18 cellular contexts compared by ENCODE assay signal in the genomic region with DNA sequence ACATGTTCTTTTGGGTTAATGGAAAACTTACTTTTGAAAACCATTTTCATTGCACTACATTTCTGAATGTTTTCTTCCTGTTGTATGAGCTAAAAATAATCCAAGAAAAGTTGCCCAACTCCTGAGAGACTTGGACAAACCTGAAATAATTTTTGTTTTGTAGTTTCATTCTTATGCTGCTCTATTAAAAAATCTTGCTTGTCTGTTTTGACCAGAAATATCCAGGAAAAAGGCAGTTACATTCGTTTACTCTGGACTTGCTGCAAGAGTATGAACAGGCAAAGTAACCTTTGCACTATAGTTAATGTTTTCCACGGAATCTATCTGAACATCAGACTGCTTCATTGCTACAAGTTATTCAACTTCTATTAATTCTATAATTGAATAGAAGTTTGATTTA.
DNase-seq lines count a peak whose midpoint lies in the region; ATAC-seq, FAIRE-seq and TF ChIP-seq lines count a peak whose summit lies in the region.
"Had no signal": no experiment of that assay in that cellular context is flagged by ENCODE, and none has a peak within 500 bp of the region (broad histone marks: within the 10 kb centered on the region; RNA-seq: fewer than 3 reads in every experiment).

No MANE protein-coding gene starts in this region.

- TF ChIP-seq EP300 in HepG2 (IDR thresholded peaks at IDR 0.05; ENCODE audit: low read depth in 2 of 2, low read length in 2 of 2) (no peak), HepG2 (CRISPR knock-in tag; IDR thresholded peaks at IDR 0.05; ENCODE audit: borderline replicate concordance) (no peak), ovary (IDR thresholded peaks at IDR 0.05) (no peak)

- TF ChIP-seq POLR2A in HCT116 (IDR thresholded peaks at IDR 0.05; ENCODE audit: borderline replicate concordance, extremely low read depth, insufficient read depth, insufficient read length) (no peak), HepG2 (IDR thresholded peaks at IDR 0.05; ENCODE audit: insufficient read depth in 1 of 2, low read depth in 2 of 2, low read length in 2 of 2) (no peak), ovary (IDR thresholded peaks at IDR 0.05) (no peak)

- intact Hi-C loops in HCT116 (cut with micrococcal nuclease) (no loop called here), colonic mucosa (cut with DNase I) (no loop called here), HepG2 (cut with micrococcal nuclease; ENCODE audit: unreplicated experiment) (no loop called here), ovary (cut with DNase I) (no loop called here), cardiac septum (cut with DNase I) (no loop called here)

- H3K4me1 ChIP-seq in HCT116 (ENCODE audit: control insufficient read depth in 1 of 2, insufficient read depth in 2 of 2, low read length in 2 of 2) (peaks cover 19 to 26% of the 10 kb centered on the region in 2 experiments; a peak in 3 of 4 replicates), colonic mucosa (no peaks in the 10 kb centered on the region), HepG2 (ENCODE audit: insufficient read depth, low read length) (peaks cover 20% of the 10 kb centered on the region), smooth muscle cell (ENCODE audit: low read depth) (no peaks in the 10 kb centered on the region), ovary (ENCODE audit: insufficient read depth) (no peaks in the 10 kb centered on the region)
- H3K4me1 ChIP-seq: testis had no signal

- RAD21 ChIA-PET in HCT116 (lab: Charles Lee; ENCODE audit: low non-redundant PET in 1 of 2, low total read pairs in 2 of 2, uncharacterized antibody in 2 of 2, unreplicated experiment in 2 of 2): no interaction called here

- H2AFZ ChIP-seq in HCT116 (ENCODE audit: low read depth, low read length, poor library complexity, severe bottlenecking): peak overlapping the region; percentile 94
- no peak overlapping the region for H2AFZ ChIP-seq in HepG2 (ENCODE audit: low read length)
- H2AFZ ChIP-seq in smooth muscle cell (ENCODE audit: low read depth): no peak overlapping the region

- TF ChIP-seq RAD21 in HCT116 (IDR thresholded peaks at IDR 0.05; ENCODE audit: low read depth) (no peak), HepG2 (CRISPR knock-in tag; IDR thresholded peaks at IDR 0.05) (no peak)

- H3K27me3 ChIP-seq in HCT116 (ENCODE audit: insufficient read depth, low read length): no peaks in the 10 kb centered on the region
- H3K27me3 ChIP-seq in colonic mucosa: no peaks in the 10 kb centered on the region
- no peaks in the 10 kb centered on the region for H3K27me3 ChIP-seq in HepG2 (ENCODE audit: control insufficient read depth in 1 of 2, insufficient read depth in 2 of 2, low read length in 2 of 2)
- no peaks in the 10 kb centered on the region for H3K27me3 ChIP-seq in smooth muscle cell (ENCODE audit: low read depth)
- no peaks in the 10 kb centered on the region for H3K27me3 ChIP-seq in ovary
- H3K27me3 ChIP-seq: testis had no signal

- DNase-seq in HCT116 (ENCODE audit: low read depth, low spot score) (no peak), colonic mucosa (no peak), HepG2 (ENCODE audit: low spot score) (peak; percentile 37), smooth muscle cell (lab: John Stamatoyannopoulos, UW; ENCODE audit: unreplicated experiment) (no peak), ovary (no peak), cardiac septum (ENCODE audit: low spot score) (no peak)
- DNase-seq in activated CD4-positive, alpha-beta T cell treated with anti-CD3 and anti-CD28 coated beads, Interleukin-2, amount 50 U/mL, for 48 hours: no peak
- DNase-seq: activated CD4-positive, alpha-beta T cell treated with anti-CD3 and anti-CD28 coated beads, Interleukin-2, amount 50 U/mL, for 1 hour; activated gamma-delta T cell treated with Interleukin-2 at 50 U/mL for 16 hours; amniotic stem cell; central memory CD4-positive, alpha-beta T cell; effector memory CD4-positive, alpha-beta T cell; head of caudate nucleus; NCI-H2107; NCI-H524; Right ventricle myocardium superior; T-cell; testis had no signal

- TF ChIP-seq CTCF in HCT116 (IDR thresholded peaks at IDR 0.05 in 2 of 3, conservative IDR thresholded peaks at IDR 0.05 in 1 of 3; ENCODE audit: borderline replicate concordance in 1 of 3, insufficient read depth in 1 of 3, low read depth in 2 of 3, low read length in 2 of 3): no peak
- no peak for TF ChIP-seq CTCF in colonic mucosa (IDR thresholded peaks at IDR 0.05)
- TF ChIP-seq CTCF in HepG2 (CRISPR knock-in tag; IDR thresholded peaks at IDR 0.05): no peak
- no peak for TF ChIP-seq CTCF in smooth muscle cell (IDR thresholded peaks at IDR 0.05; ENCODE audit: borderline replicate concordance, insufficient read depth, poor library complexity, severe bottlenecking)
- TF ChIP-seq CTCF in ovary (IDR thresholded peaks at IDR 0.05): no peak

- H3K36me3 ChIP-seq in HCT116 (ENCODE audit: control insufficient read depth in 1 of 2, insufficient read depth in 2 of 2, low read length in 2 of 2) (no peaks in the 10 kb centered on the region), colonic mucosa (no peaks in the 10 kb centered on the region), HepG2 (replicated peaks in 1 of 2; ENCODE audit: control insufficient read depth in 1 of 2, insufficient read depth in 2 of 2, low read length in 2 of 2) (no peaks in the 10 kb centered on the region), smooth muscle cell (ENCODE audit: low read depth) (no peaks in the 10 kb centered on the region), ovary (no peaks in the 10 kb centered on the region)

- H4K20me1 ChIP-seq in HCT116 (ENCODE audit: insufficient read depth) (no peaks in the 10 kb centered on the region), HepG2 (ENCODE audit: insufficient read depth, low read length) (no peaks in the 10 kb centered on the region), smooth muscle cell (ENCODE audit: low read depth) (no peaks in the 10 kb centered on the region)

- no peak for FAIRE-seq in HepG2 (lab: Jason Lieb, UNC)

- H3K79me2 ChIP-seq in HCT116 (ENCODE audit: insufficient read depth, low read length): no peaks in the 10 kb centered on the region
- H3K79me2 ChIP-seq in HepG2 (ENCODE audit: insufficient read depth, low read length): no peaks in the 10 kb centered on the region
- no peaks in the 10 kb centered on the region for H3K79me2 ChIP-seq in smooth muscle cell (ENCODE audit: low read depth)

- peak overlapping the region; percentile 76 for H3K4me2 ChIP-seq in HCT116 (ENCODE audit: low read length)
- H3K4me2 ChIP-seq in HepG2 (ENCODE audit: low read depth, low read length): peak overlapping the region; percentile 60
- H3K4me2 ChIP-seq in smooth muscle cell: peak overlapping the region; percentile 14

- H3K9me2 ChIP-seq in HCT116 (ENCODE audit: insufficient read depth): no peaks in the 10 kb centered on the region

- H3K9me3 ChIP-seq in HCT116 (ENCODE audit: control insufficient read depth in 1 of 2, insufficient read depth in 1 of 2, low read depth in 1 of 2, low read length in 2 of 2) (no peaks in the 10 kb centered on the region), colonic mucosa (no peaks in the 10 kb centered on the region), HepG2 (ENCODE audit: low read length) (no peaks in the 10 kb centered on the region), smooth muscle cell (replicated peaks; ENCODE audit: low read depth) (no peaks in the 10 kb centered on the region), ovary (no peaks in the 10 kb centered on the region)
- H3K9me3 ChIP-seq: testis had no signal

- WGBS in HepG2 (ENCODE audit: low lambda C conversion rate): 0% methylated on average over 2 of the region's 2 CpGs
- 74% methylated on average over 2 of the region's 2 CpGs for WGBS in smooth muscle cell (ENCODE audit: low lambda C conversion rate)
- WGBS in ovary, 3 donors: 35 to 51% (median 50%) methylated on average over 2 of the region's 2 CpGs

- H3K9ac ChIP-seq in HCT116 (ENCODE audit: low read length) (peak overlapping the region; percentile 9; the same call in 1 of the 2 replicates), colonic mucosa (ENCODE audit: low read depth in 2 of 2, low read length in 2 of 2) (peak overlapping the region in 1 of 2 donors; percentile 14), HepG2 (ENCODE audit: insufficient read depth, low read depth, low read length) (0 out of 2 replicates have a peak overlapping the region, but pooled peaks have one; percentile 5), smooth muscle cell (ENCODE audit: low read depth) (no peak overlapping the region)

- POLR2A ChIA-PET in HCT116 (lab: Charles Lee): no interaction called here
- POLR2A ChIA-PET in HepG2 (lab: Yijun Ruan, JAX): no interaction called here

- ATAC-seq in HCT116 (peak; percentile 11; the same call in 1 of the 2 replicates), HepG2 (peak; percentile 92)
- ATAC-seq: T-cell had no signal

- CTCF ChIA-PET in HCT116 (lab: Charles Lee) (no interaction called here), HepG2 (lab: Yijun Ruan, JAX; ENCODE audit: low intra/inter-chr PET ratio, low total read pairs) (no interaction called here)

- in situ Hi-C loops in HepG2 (cut with HindIII; ENCODE audit: extremely low pct_ligation_motif_present, low pct_unique_long_range_greater_than_20kb): no loop called here

- H3K4me3 ChIP-seq in HCT116 (replicated peaks in 1 of 2; ENCODE audit: low read depth in 1 of 2, low read length in 2 of 2) (peak overlapping the region in 1 of 2 experiments; percentile 30; a peak in 2 of 4 replicates), colonic mucosa (no peak overlapping the region), HepG2 (replicated peaks in 1 of 3; ENCODE audit: insufficient read depth in 1 of 3, low read depth in 2 of 3, low read length in 3 of 3) (peak overlapping the region in 2 of 3 experiments; percentile 22 to 35; a peak in 2 of 6 replicates), smooth muscle cell (peak overlapping the region; percentile 5), ovary (no peak overlapping the region)
- H3K4me3 ChIP-seq: testis had no signal

- H3K27ac ChIP-seq in HCT116 (ENCODE audit: low read depth, low read length) (no peak overlapping the region), colonic mucosa (peak overlapping the region; percentile 72), HepG2 (ENCODE audit: extremely low read length, insufficient read depth, low read length) (peak overlapping the region; percentile 60), smooth muscle cell (ENCODE audit: low read depth) (peak overlapping the region; percentile 88), ovary (no peak overlapping the region)
- H3K27ac ChIP-seq: testis had no signal

- no peaks in the 10 kb centered on the region for H3F3A ChIP-seq in smooth muscle cell (ENCODE audit: low read depth)

- BruUV-seq in HCT116 (replicated peaks; lab: Mats Ljungman, UMichigan) (no TSS peak), HepG2 (replicated peaks; lab: Mats Ljungman, UMichigan) (no TSS peak)

TF ChIP-seq in HCT116, 20 proteins besides CTCF, POLR2A, EP300 and RAD21:
- no peak for TF ChIP-seq JUND (IDR thresholded peaks at IDR 0.05)
- peak; percentile 6; the same call in 1 of the 2 replicates for TF ChIP-seq CEBPB (IDR thresholded peaks at IDR 0.05; ENCODE audit: low read depth)

Comparison
In these comparisons a context has a peak if more than half of its experiments do, and no peak if none do; other contexts are left out.
1. H3K27ac ChIP-seq: peak in colonic mucosa (single experiment), HepG2 (single experiment) and smooth muscle cell (single experiment); none in HCT116 (single experiment) and ovary (0 of 2).
2. H3K4me2 ChIP-seq: peak in every context shown above with its lines; median percentile 76 in HCT116; 60 in HepG2; 14 in smooth muscle cell.
3. H3K4me3 ChIP-seq: peak in HepG2 (2 of 3) and smooth muscle cell (single experiment); none in colonic mucosa (single experiment) and ovary (single experiment).
4. Of the 20 proteins assayed by ChIP-seq in both HepG2 and HCT116: peak only in HepG2: none; only in HCT116: none; in both: CEBPB; in neither: 19.